ENCODE assay signal across 8 cellular contexts in the genomic region with DNA sequence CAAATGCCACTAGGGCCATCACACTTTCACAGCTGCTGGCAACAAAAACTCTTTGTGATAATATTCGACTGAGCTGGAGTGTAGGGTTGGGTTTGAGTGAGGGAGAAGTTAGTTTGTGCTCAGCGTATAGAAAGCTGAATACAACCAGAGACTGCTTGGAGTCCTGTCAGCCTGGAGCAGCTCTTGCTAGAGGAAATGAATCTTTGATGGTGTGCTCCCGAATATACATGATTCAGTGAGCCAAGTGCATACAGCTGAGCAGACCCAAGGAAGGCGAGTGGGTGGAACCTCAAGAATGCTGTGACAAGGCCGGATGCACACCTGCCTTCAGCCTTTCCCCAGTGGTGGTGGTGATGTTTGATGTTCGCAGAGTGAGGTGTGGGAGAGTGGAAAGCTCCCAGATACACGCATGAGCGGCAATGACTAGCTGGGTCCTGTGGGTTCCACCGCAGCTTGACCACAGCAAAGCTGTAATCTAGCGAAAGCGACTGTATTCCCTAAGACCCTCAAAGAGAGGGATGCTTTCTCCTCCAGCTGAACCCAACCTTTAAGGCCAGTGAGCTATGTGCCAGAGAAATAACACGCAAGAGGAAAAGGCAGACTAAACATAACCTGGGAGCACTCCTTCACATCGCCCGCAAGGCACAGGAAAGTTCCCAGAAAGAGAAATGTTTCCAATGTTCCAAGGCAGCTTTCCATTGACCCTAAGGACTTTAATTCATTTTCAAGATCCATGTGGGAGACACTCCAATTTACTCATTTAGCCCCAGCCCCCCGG. TPM values are rescaled to one million over a fixed set of nuclear protein-coding genes. Genes with fewer than 3 reads are reported as not detected.
DNase-seq lines count a peak whose midpoint lies in the region; ATAC-seq, FAIRE-seq and TF ChIP-seq lines count a peak whose summit lies in the region.
"Had no signal": no experiment of that assay in that cellular context is flagged by ENCODE, and none has a peak within 500 bp of the region (broad histone marks: within the 10 kb centered on the region; RNA-seq: fewer than 3 reads in every experiment).

No MANE protein-coding gene starts in this region.

- peaks cover 16% of the 10 kb centered on the region for H3K4me1 ChIP-seq in HEK293 (ENCODE audit: control insufficient read depth, insufficient read depth, low read length)
- H3K4me1 ChIP-seq in GM12878 (ENCODE audit: control insufficient read depth, insufficient read depth, low read length), result peaks cover 14% of the 10 kb centered on the region
- H3K4me1 ChIP-seq in right lobe of liver, result peaks cover 0 to 10% (median 1%) of the 10 kb centered on the region in 4 donors

- H3K27ac ChIP-seq in HEK293 (ENCODE audit: extremely low read depth, low read depth, low read length) (no peak overlapping the region), GM12878 (ENCODE audit: control insufficient read depth, insufficient read depth) (peak overlapping the region; percentile 55), right lobe of liver (no peak overlapping the region)

- no peak for FAIRE-seq in GM12878 (lab: Jason Lieb, UNC)
- FAIRE-seq: colon had no signal

- TF ChIP-seq POLR2A in GM12878 (IDR thresholded peaks at IDR 0.05; ENCODE audit: low read depth, low read length) (no peak; the same call in 1 of the 2 replicates), right lobe of liver (IDR thresholded peaks at IDR 0.05) (no peak)

- intact Hi-C loops in GM12878 (cut with micrococcal nuclease; ENCODE audit: unreplicated experiment) (loop anchor here (1.0 to 10.0 kb wide), 3 partner anchors 46 to 274 kb away; no protein-coding TSS in a partner anchor), right lobe of liver (cut with DNase I) (loop anchor here (5.0 to 10.0 kb wide), 2 partner anchors 98 to 184 kb away; no protein-coding TSS in a partner anchor)

- no peaks in the 10 kb centered on the region for H3K36me3 ChIP-seq in HEK293 (ENCODE audit: control insufficient read depth in 2 of 2, insufficient read depth in 1 of 2, low read length in 2 of 2)
- no peaks in the 10 kb centered on the region for H3K36me3 ChIP-seq in GM12878 (ENCODE audit: control insufficient read depth in 2 of 2, insufficient read depth in 2 of 2, low read length in 1 of 2)
- H3K36me3 ChIP-seq in right lobe of liver, result no peaks in the 10 kb centered on the region

- H4K20me1 ChIP-seq in GM12878 (ENCODE audit: control insufficient read depth, insufficient read depth), result no peaks in the 10 kb centered on the region

- no peak for TF ChIP-seq EP300 in GM12878 (IDR thresholded peaks at IDR 0.05; ENCODE audit: borderline replicate concordance in 1 of 2, control insufficient read depth in 1 of 2, low read depth in 2 of 2, low read length in 2 of 2)

- RAD21 ChIA-PET in GM12878 (lab: Charles Lee; ENCODE audit: unreplicated experiment), result interaction anchor here (0.7 to 14.1 kb wide), 44 partner anchors 11 to 269 kb away, joined by 3 to 388 read pairs (median 6); partner anchors contain the start of genes CCDC66 and TASOR

- SMC1A ChIA-PET in GM12878 (lab: Charles Lee; ENCODE audit: uncharacterized antibody, unreplicated experiment), result interaction anchor here (0.8 to 11.9 kb wide), 42 partner anchors 12 to 294 kb away, joined by 3 to 411 read pairs (median 11); partner anchors contain the start of genes CCDC66 and TASOR

- 40% methylated on average over 15 of the region's 15 CpGs for WGBS in GM12878 (ENCODE audit: insufficient coverage, insufficient replicate concordance, low lambda C conversion rate, missing lambda C conversion rate)
- 44% methylated on average over 6 of the region's 15 CpGs for WGBS in right lobe of liver (ENCODE audit: insufficient coverage, low coverage, low lambda C conversion rate, missing lambda C conversion rate)

- CTCF ChIA-PET in HEK293 (lab: Yijun Ruan, JAX) (interaction anchor here (0.5 to 5.8 kb wide), 21 partner anchors 11 to 676 kb away, joined by 3 to 57 read pairs (median 4); no protein-coding TSS in a partner anchor), GM12878 (lab: Yijun Ruan, JAX) (interaction anchor here (0.6 to 10.8 kb wide), 39 partner anchors 11 to 982 kb away, joined by 3 to 429 read pairs (median 10); partner anchors contain the start of gene TASOR)

- H3K4me2 ChIP-seq in GM12878 (ENCODE audit: control insufficient read depth, insufficient read depth), result peak overlapping the region; percentile 88

- BruUV-seq in GM12878 (replicated peaks; lab: Mats Ljungman, UMichigan), result TSS peak; percentile 42

- DNase-seq in T-helper 2 cell (peak in 4 of 5 experiments; percentile 60 to 70 (median 66)), GM12878 (ENCODE audit: low read depth, low spot score) (no peak), right lobe of liver (no peak), AG08395 (ENCODE audit: low spot score) (no peak)
- DNase-seq in stimulated activated CD4-positive, alpha-beta T cell treated with anti-CD3 and anti-CD28 coated beads, TNF-alpha, amount 100 ng/mL, for 48 hours (ENCODE audit: low read depth in 3 of 3), result peak; percentile 45 to 73 (median 67)

- H3K9me3 ChIP-seq in HEK293 (ENCODE audit: control insufficient read depth, insufficient read depth, low read depth, low read length), result no peaks in the 10 kb centered on the region
- no peaks in the 10 kb centered on the region for H3K9me3 ChIP-seq in GM12878 (replicated peaks; ENCODE audit: control insufficient read depth, insufficient read depth, low read length)
- no peaks in the 10 kb centered on the region for H3K9me3 ChIP-seq in right lobe of liver

- no peak for TF ChIP-seq CTCF in HEK293 (tag by site-specific recombination; IDR thresholded peaks at IDR 0.05)
- TF ChIP-seq CTCF in GM12878 (IDR thresholded peaks at IDR 0.05 in 2 of 3, conservative IDR thresholded peaks at IDR 0.05 in 1 of 3; ENCODE audit: control insufficient read depth in 2 of 3, extremely low read depth in 1 of 3, insufficient read depth in 1 of 3, low read depth in 3 of 3, low read length in 3 of 3), result no peak
- TF ChIP-seq CTCF in right lobe of liver (IDR thresholded peaks at IDR 0.05), result no peak

- H3K27me3 ChIP-seq in GM12878 (replicated peaks in 1 of 2; ENCODE audit: control insufficient read depth in 2 of 2, insufficient read depth in 2 of 2, low read length in 1 of 2) (no peaks in the 10 kb centered on the region), right lobe of liver (no peaks in the 10 kb centered on the region)

- no peak overlapping the region for H2AFZ ChIP-seq in GM12878 (ENCODE audit: control insufficient read depth, low read depth, low read length)

- ATAC-seq in GM12878 (peak; percentile 49), right lobe of liver (no peak), HG03045 (IDR thresholded peaks at IDR 0.05; ENCODE audit: unreplicated experiment) (no peak)

- peak overlapping the region; percentile 78 for H3K9ac ChIP-seq in GM12878 (ENCODE audit: control insufficient read depth, insufficient read depth, low read length)

- TF ChIP-seq RAD21 in GM12878 (IDR thresholded peaks at IDR 0.05; ENCODE audit: insufficient read depth, low read depth, low read length), result no peak

- H3K79me2 ChIP-seq in GM12878 (ENCODE audit: control insufficient read depth, insufficient read depth, low read length), result peaks cover 51% of the 10 kb centered on the region

- in situ Hi-C loops in GM12878 (cut with MboI), result no loop called here

- H3K4me3 ChIP-seq in HEK293 (ENCODE audit: low read depth, low read length), result no peak overlapping the region
- peak overlapping the region; percentile 71 for H3K4me3 ChIP-seq in GM12878
- peak overlapping the region; percentile 54 to 67 (median 62) for H3K4me3 ChIP-seq in right lobe of liver

- POLR2A ChIA-PET in HEK293 (lab: Yijun Ruan, JAX) (interaction anchor here (1.3 kb wide), 2 partner anchors 23 to 43 kb away, joined by 3 to 4 read pairs; no protein-coding TSS in a partner anchor), GM12878 (lab: Charles Lee) (interaction anchor here (0.6 to 7.5 kb wide), 24 partner anchors 11 to 118 kb away, joined by 3 to 100 read pairs (median 6); partner anchors contain the start of gene TASOR)

TF ChIP-seq in HEK293, 187 proteins besides CTCF, POLR2A, EP300 and RAD21 (continues in another document):
- 0 out of 2 replicates have a peak, but pooled peaks have one; percentile 24 for TF ChIP-seq ZFHX2 (tag by site-specific recombination; conservative IDR thresholded peaks at IDR 0.05)

TF ChIP-seq in GM12878, 131 proteins besides CTCF, POLR2A, EP300 and RAD21 (continues in another document):
- TF ChIP-seq ZBED1 (IDR thresholded peaks at IDR 0.05; ENCODE audit: borderline replicate concordance) (peak; percentile 41; the same call in 1 of the 2 replicates), CBX5 (IDR thresholded peaks at IDR 0.05; ENCODE audit: low read depth) (no peak)

RNA-seq across cellular contexts. Expression of gene ARHGEF3, which starts 1.2 kb away (rescaled TPM):
- 48.9 and 50.4 TPM in 2 replicates for total RNA-seq in GM12878 (2013; cell fraction: nucleolus; rRNA removed)
- total RNA-seq in GM12878 (2014; rRNA removed) (39.9 and 42.2 TPM in 2 replicates), GM12878 (2014; rRNA removed; fragmentation: Illumina TruSeq; extraction: Trizol) (59.3 and 61.0 TPM in 2 replicates), GM12878 (2021) (69.5 and 70.6 TPM in 2 replicates), right lobe of liver (1 to 10 TPM; 1.0 to 2.9 (median 1.6) TPM)
- 6.4 TPM for polyA plus RNA-seq in GM12878 (2011; ENCODE audit: low read depth)
- polyA plus RNA-seq in GM12878 (2011; rRNA removed) (49.8 and 53.2 TPM in 2 replicates), GM12878 (2014; fragmentation: Illumina TruSeq; extraction: Trizol) (78.7 and 82.6 TPM in 2 replicates), GM12878 (2014; fragmentation: Nextera tagmentation; extraction: Ambion mirVana) (10 to 100 TPM; 21.8 to 31.1 TPM), GM12878 (2014; rRNA removed) (45.2 and 45.4 TPM in 2 replicates), GM12878 (2016; fragmentation: Nextera tagmentation; extraction: Ambion mirVana) (10 to 100 TPM; 68.9 to 74.5 TPM)
- polyA plus RNA-seq in GM12878 (2011; cell fraction: cytosol; rRNA removed), result 51.8 and 54.6 TPM in 2 replicates
- polyA plus RNA-seq in GM12878 (2011; cell fraction: nucleus; rRNA removed), result 34.9 and 46.0 TPM in 2 replicates
- 7.9 and 9.1 TPM in 2 replicates for polyA plus RNA-seq in GM12878 (2012)
- 70.3 and 91.3 TPM in 2 replicates for polyA minus RNA-seq in GM12878 (2011; rRNA and poly(A)+ RNA removed)
- polyA minus RNA-seq in GM12878 (2011; cell fraction: cytosol; rRNA and poly(A)+ RNA removed), result 25.4 and 31.2 TPM in 2 replicates
- polyA minus RNA-seq in GM12878 (2011; cell fraction: nucleus; rRNA and poly(A)+ RNA removed), result 20.1 and 37.3 TPM in 2 replicates

Comparison
In these comparisons a context has a peak if more than half of its experiments do, and no peak if none do; other contexts are left out.
1. DNase-seq: peak in T-helper 2 cell (4 of 5) and stimulated activated CD4-positive, alpha-beta T cell treated with anti-CD3 and anti-CD28 coated beads, TNF-alpha, amount 100 ng/mL, for 48 hours (3 of 3); none in GM12878 (single experiment), right lobe of liver (0 of 3) and AG08395 (single experiment).
2. RNA of gene ARHGEF3, which starts 1.2 kb away (total RNA-seq): 39.9 to 70.6 TPM in GM12878; 1.0 to 2.9 TPM in right lobe of liver; every median in the first group is over 10 times any median in the second.
3. Of the 9 proteins assayed by ChIP-seq in both HEK293 and GM12878: peak only in HEK293: none; only in GM12878: BCL11A and PBX3; in both: none; in neither: 7.